Comparison of ENCODE assay signal across 8 cellular contexts in the genomic region with DNA sequence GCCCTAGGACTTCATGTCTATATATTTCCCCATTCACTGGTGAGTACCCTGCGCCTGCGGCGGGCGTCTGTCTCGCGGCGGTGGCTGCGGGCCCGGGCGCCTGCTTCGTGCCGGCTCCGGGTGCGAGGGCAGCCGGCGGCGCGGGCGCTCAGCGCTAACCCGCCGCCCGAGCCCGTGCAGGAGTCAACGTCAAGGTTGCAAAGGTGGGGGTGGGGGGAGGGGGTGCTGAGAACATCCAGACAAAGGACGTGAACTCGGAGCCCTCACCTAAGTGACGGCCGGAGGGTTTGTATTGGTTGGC. TPM values are rescaled to one million over a fixed set of nuclear protein-coding genes. Genes with fewer than 3 reads are reported as not detected.
A peak's percentile ranks its signal among the peaks of the same experiment; 100 is the strongest.
DNase-seq lines count a peak whose midpoint lies in the region; ATAC-seq and TF ChIP-seq lines count a peak whose summit lies in the region.

No MANE protein-coding gene starts in this region.

- peak; percentile 38 for ATAC-seq in esophagus mucosa

- H3K27ac ChIP-seq in HEK293 (ENCODE audit: extremely low read depth, low read depth, low read length) (peak overlapping the region; percentile 76), neutrophil (peak overlapping the region; percentile 39)

- TF ChIP-seq CTCF in BJ (IDR thresholded peaks at IDR 0.05; ENCODE audit: insufficient read depth, low read depth, low read length) (no peak), HEK293 (tag by site-specific recombination; IDR thresholded peaks at IDR 0.05) (no peak), neutrophil (IDR thresholded peaks at IDR 0.05) (no peak)

- H3K27me3 ChIP-seq in BJ (ENCODE audit: control insufficient read depth, insufficient read depth, low read length) (no peaks in the 10 kb centered on the region), neutrophil (peaks cover 68% of the 10 kb centered on the region)

- H3K4me1 ChIP-seq in HEK293 (ENCODE audit: control insufficient read depth, insufficient read depth, low read length) (peaks cover 8% of the 10 kb centered on the region), neutrophil (ENCODE audit: control insufficient read depth in 1 of 2, insufficient read depth in 1 of 2, low read depth in 1 of 2, low read length in 1 of 2) (peaks cover 15 to 22% of the 10 kb centered on the region in 2 experiments)

- DNase-seq in BJ (ENCODE audit: low read depth), result no peak
- peak; percentile 69 for DNase-seq in T1000 (lab: John Stamatoyannopoulos, UW)
- DNase-seq in H4 (ENCODE audit: low spot score), result no peak
- DNase-seq in T-helper 9 cell, result no peak
- DNase-seq in HuH-7 (ENCODE audit: low spot score), result no peak

- POLR2A ChIA-PET in BJ (lab: Charles Lee), result interaction anchor here (0.6 to 1.2 kb wide), 3 partner anchors 23 to 1153 kb away, joined by 3 to 7 read pairs (median 4); no protein-coding TSS in a partner anchor
- POLR2A ChIA-PET in HEK293 (lab: Yijun Ruan, JAX), result interaction anchor here (0.6 to 2.4 kb wide), 39 partner anchors 9 to 480 kb away, joined by 3 to 19 read pairs (median 5); a partner anchor contains a TSS

- H3K4me3 ChIP-seq in BJ (ENCODE audit: low read depth, low read length) (peak overlapping the region; percentile 69), HEK293 (ENCODE audit: low read depth, low read length) (peak overlapping the region; percentile 76), neutrophil (ENCODE audit: low read depth in 1 of 2, low read length in 1 of 2) (peak overlapping the region; percentile 72 to 93)

- CTCF ChIA-PET in BJ (lab: Yijun Ruan, JAX) (interaction anchor here (0.6 to 4.4 kb wide), 6 partner anchors 8 to 479 kb away, joined by 3 to 16 read pairs (median 4); no protein-coding TSS in a partner anchor), HEK293 (lab: Yijun Ruan, JAX) (interaction anchor here (0.9 to 7.3 kb wide), 3 partner anchors 23 to 480 kb away, joined by 3 to 35 read pairs (median 13); no protein-coding TSS in a partner anchor)

- H3K9me3 ChIP-seq in HEK293 (ENCODE audit: control insufficient read depth, insufficient read depth, low read depth, low read length), result no peaks in the 10 kb centered on the region
- H3K9me3 ChIP-seq in neutrophil, result no peaks in the 10 kb centered on the region

- H3K36me3 ChIP-seq in BJ (ENCODE audit: control insufficient read depth, insufficient read depth, low read length) (peaks cover 2% of the 10 kb centered on the region; the same call in 1 of the 2 replicates), HEK293 (ENCODE audit: control insufficient read depth in 2 of 2, insufficient read depth in 1 of 2, low read length in 2 of 2) (peaks cover 0 to 23% of the 10 kb centered on the region in 2 experiments; a peak in 1 of 3 replicates), neutrophil (no peaks in the 10 kb centered on the region)

TF ChIP-seq in HEK293, 187 proteins besides CTCF, POLR2A, EP300 and RAD21:
- TF ChIP-seq KLF8 (tag by site-specific recombination; IDR thresholded peaks at IDR 0.05) (0 out of 2 replicates have a peak, but pooled peaks have one; percentile 1), ZBTB1 (tag by site-specific recombination; IDR thresholded peaks at IDR 0.05) (no peak), ZNF76 (tag by site-specific recombination; IDR thresholded peaks at IDR 0.05; ENCODE audit: borderline replicate concordance, low read depth) (0 out of 2 replicates have a peak, but pooled peaks have one; percentile 4), ZBTB8A (tag by site-specific recombination; IDR thresholded peaks at IDR 0.05) (0 out of 2 replicates have a peak, but pooled peaks have one; percentile 0)

RNA-seq across cellular contexts. Expression of a gene that starts 0.3 kb away (rescaled TPM):
- polyA plus RNA-seq in BJ (2011; rRNA removed), result 115 and 145 TPM in 2 replicates
- 137 and 169 TPM in 2 replicates for polyA minus RNA-seq in BJ (2011; rRNA and poly(A)+ RNA removed)
- 4.0 TPM for total RNA-seq in esophagus mucosa
- 23.7 and 25.3 TPM in 2 replicates for total RNA-seq in H4 (2014; rRNA removed; shearing (Covaris generic))
